8 cellular contexts compared by ENCODE assay signal in the genomic region with DNA sequence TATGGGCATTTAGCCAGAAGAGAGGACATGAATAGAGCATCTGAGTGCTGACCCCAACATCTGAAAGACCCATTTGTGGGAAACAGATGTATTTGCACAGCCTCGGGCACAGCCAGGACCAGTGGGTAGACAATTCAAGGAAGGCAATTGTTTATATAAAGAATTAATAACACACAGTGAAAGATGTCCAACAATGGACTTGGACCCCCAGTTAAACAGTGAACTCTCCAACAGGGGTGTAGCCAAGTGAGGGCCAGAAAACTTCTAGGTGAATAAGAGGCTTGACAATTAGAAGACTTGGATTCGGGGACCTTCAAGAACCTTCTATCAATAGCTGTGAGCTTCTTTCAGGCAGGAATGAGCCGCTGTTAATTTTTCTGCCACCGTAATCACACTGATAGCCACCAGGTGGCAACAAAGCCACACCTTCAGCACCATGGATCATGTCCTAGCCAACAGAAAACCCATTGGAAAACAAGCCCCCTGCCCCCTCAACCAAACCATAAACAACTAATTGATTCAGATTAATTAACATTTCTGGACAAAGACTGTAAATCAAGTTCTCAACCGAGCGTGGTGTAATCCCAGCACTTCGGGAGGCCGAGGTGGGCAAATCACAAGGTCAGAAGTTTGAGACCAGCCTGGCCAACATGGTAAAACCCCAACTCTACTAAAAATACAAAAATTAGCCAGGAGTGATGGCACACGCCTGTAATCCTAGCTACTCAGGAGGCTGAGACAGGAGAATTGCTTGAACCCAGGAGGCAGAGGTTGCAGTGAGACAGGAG. TPM values are rescaled to one million over a fixed set of nuclear protein-coding genes. Genes with fewer than 3 reads are reported as not detected.
DNase-seq lines count a peak whose midpoint lies in the region; ATAC-seq and TF ChIP-seq lines count a peak whose summit lies in the region.

No MANE protein-coding gene starts in this region.

- peaks cover 11% of the 10 kb centered on the region for H3K27me3 ChIP-seq in osteoblast (ENCODE audit: insufficient read depth, low read length)

- CTCF ChIA-PET in OCI-LY7 (lab: Charles Lee; ENCODE audit: unreplicated experiment) = no interaction called here

- no TSS peak for BruUV-seq in OCI-LY7 (replicated peaks; lab: Mats Ljungman, UMichigan)

- H3K9me3 ChIP-seq in OCI-LY7 (ENCODE audit: low read length) (no peaks in the 10 kb centered on the region), osteoblast (ENCODE audit: low read depth, low read length) (no peaks in the 10 kb centered on the region)

- ATAC-seq in HG03354 (IDR thresholded peaks at IDR 0.05; ENCODE audit: poor library complexity, severe bottlenecking, unreplicated experiment) (peak; percentile 50), HG02623 (IDR thresholded peaks at IDR 0.05; ENCODE audit: unreplicated experiment) (no peak)
- peak; percentile 49 for ATAC-seq in activated T-helper 17 cell treated with anti-CD3 and anti-CD28 coated beads, Interleukin-2, amount 50 U/mL, for 72 hours (replicated peaks)

- H4K20me1 ChIP-seq in OCI-LY7 (ENCODE audit: insufficient read depth, low read length) = no peaks in the 10 kb centered on the region
- no peaks in the 10 kb centered on the region for H4K20me1 ChIP-seq in osteoblast (ENCODE audit: insufficient read depth, low read length)

- in situ Hi-C loops in Caki2 (cut with HindIII; ENCODE audit: low pct_unique_long_range_greater_than_20kb, low sequenced_read_pairs) = no loop called here

- H3K4me3 ChIP-seq in OCI-LY7 (ENCODE audit: low read depth, low read length, poor library complexity, severe bottlenecking) (no peak overlapping the region), fibroblast of the aortic adventitia (ENCODE audit: low read depth, low read length) (no peak overlapping the region), osteoblast (ENCODE audit: insufficient read depth, low read length) (no peak overlapping the region)

- peaks cover 16% of the 10 kb centered on the region for H3K27me3 Mint-ChIP-seq in activated T-helper 17 cell treated with anti-CD3 and anti-CD28 coated beads, Interleukin-2, amount 50 U/mL, for 72 hours

- peak; percentile 37 for DNase-seq in Caki2 (ENCODE audit: low read depth)
- DNase-seq in OCI-LY7 (ENCODE audit: low spot score) = peak; percentile 65
- DNase-seq in fibroblast of the aortic adventitia (ENCODE audit: low read depth) = peak; percentile 43
- DNase-seq in osteoblast (ENCODE audit: insufficient read length, low spot score, missing footprints) = no peak
- no peak for DNase-seq in middle frontal gyrus (ENCODE audit: extremely low spot score, low spot score)

- no peaks in the 10 kb centered on the region for H3K36me3 ChIP-seq in OCI-LY7 (ENCODE audit: insufficient read depth, low read length)
- no peaks in the 10 kb centered on the region for H3K36me3 ChIP-seq in osteoblast (ENCODE audit: insufficient read depth, low read length)

- no peaks in the 10 kb centered on the region for H3K9me3 Mint-ChIP-seq in activated T-helper 17 cell treated with anti-CD3 and anti-CD28 coated beads, Interleukin-2, amount 50 U/mL, for 72 hours

- H2AFZ ChIP-seq in OCI-LY7 (ENCODE audit: low read length) = peak overlapping the region; percentile 41
- no peak overlapping the region for H2AFZ ChIP-seq in osteoblast (ENCODE audit: low read length)

- TF ChIP-seq CTCF in OCI-LY7 (conservative IDR thresholded peaks at IDR 0.05; ENCODE audit: low read length) (peak; percentile 89), fibroblast of the aortic adventitia (IDR thresholded peaks at IDR 0.05; ENCODE audit: insufficient read depth, low read length) (peak; percentile 70), osteoblast (IDR thresholded peaks at IDR 0.05; ENCODE audit: extremely low read depth, low read depth, low read length) (peak; percentile 72)

- no peak overlapping the region for H3K4me3 Mint-ChIP-seq in activated T-helper 17 cell treated with anti-CD3 and anti-CD28 coated beads, Interleukin-2, amount 50 U/mL, for 72 hours

- intact Hi-C loops in OCI-LY7 (cut with micrococcal nuclease; ENCODE audit: unreplicated experiment) = loop anchor here (1.0 kb wide), 1 partner anchor 631 kb away; no protein-coding TSS in a partner anchor

- H3K4me1 Mint-ChIP-seq in activated T-helper 17 cell treated with anti-CD3 and anti-CD28 coated beads, Interleukin-2, amount 50 U/mL, for 72 hours = no peaks in the 10 kb centered on the region

- H3K4me2 ChIP-seq in OCI-LY7 (ENCODE audit: low read length) (no peak overlapping the region), osteoblast (ENCODE audit: insufficient read depth, low read length) (no peak overlapping the region)

- no peaks in the 10 kb centered on the region for H3K4me1 ChIP-seq in OCI-LY7 (ENCODE audit: insufficient read depth, low read length, poor library complexity, severe bottlenecking)
- H3K4me1 ChIP-seq in osteoblast (ENCODE audit: insufficient read depth, low read length) = no peaks in the 10 kb centered on the region

- H3K36me3 Mint-ChIP-seq in activated T-helper 17 cell treated with anti-CD3 and anti-CD28 coated beads, Interleukin-2, amount 50 U/mL, for 72 hours (ENCODE audit: low read depth) = no peaks in the 10 kb centered on the region

- H3K9me2 ChIP-seq in OCI-LY7 (ENCODE audit: insufficient read depth, low read length) = no peaks in the 10 kb centered on the region

- POLR2A ChIA-PET in OCI-LY7 (lab: Charles Lee) = interaction anchor here (0.6 to 1.8 kb wide), 3 partner anchors 9 to 629 kb away, joined by 3 to 4 read pairs (median 3); partner anchors contain the start of gene SRSF6

- no peak overlapping the region for H3K27ac ChIP-seq in OCI-LY7 (ENCODE audit: low read depth, low read length, poor library complexity, severe bottlenecking)
- no peak overlapping the region for H3K27ac ChIP-seq in osteoblast (ENCODE audit: low read depth, low read length)

- H3K79me2 ChIP-seq in OCI-LY7 (ENCODE audit: insufficient read depth, low read depth, low read length) (no peaks in the 10 kb centered on the region), osteoblast (ENCODE audit: insufficient read depth, low read length) (no peaks in the 10 kb centered on the region)

- no peak overlapping the region for H3K27ac Mint-ChIP-seq in activated T-helper 17 cell treated with anti-CD3 and anti-CD28 coated beads, Interleukin-2, amount 50 U/mL, for 72 hours

RNA-seq across cellular contexts. Expression of gene SRSF6, which starts 8.8 kb away (rescaled TPM):
- 10.8 and 13.1 TPM in 2 replicates for total RNA-seq in Caki2 (2014; rRNA removed; shearing (Covaris generic); ENCODE audit: low replicate concordance)
- 64.3 and 66.9 TPM in 2 replicates for total RNA-seq in OCI-LY7 (2014; rRNA removed; shearing (Covaris generic))
- total RNA-seq in OCI-LY7 (2022) (171 and 176 TPM in 2 replicates), fibroblast of the aortic adventitia (ENCODE audit: low replicate concordance) (70.8 and 72.0 TPM in 2 replicates), osteoblast (70.1 and 81.1 TPM in 2 replicates)
- total RNA-seq in activated T-helper 17 cell treated with anti-CD3 and anti-CD28 coated beads, Interleukin-2, amount 50 U/mL, for 72 hours = 100 to 1,000 TPM; 111 to 171 TPM

RNA-seq across cellular contexts. Expression of gene L3MBTL1, which starts 58.6 kb away (rescaled TPM):
- total RNA-seq in Caki2 (2014; rRNA removed; shearing (Covaris generic); ENCODE audit: low replicate concordance) = 6.8 and 9.5 TPM in 2 replicates
- 22.4 and 23.8 TPM in 2 replicates for total RNA-seq in OCI-LY7 (2014; rRNA removed; shearing (Covaris generic))
- total RNA-seq in OCI-LY7 (2022) = 27.8 and 28.3 TPM in 2 replicates
- 10 to 100 TPM in 1 of 2 donors, 1 to 10 TPM in 1; 6.1 to 15.3 TPM for total RNA-seq in activated T-helper 17 cell treated with anti-CD3 and anti-CD28 coated beads, Interleukin-2, amount 50 U/mL, for 72 hours
- total RNA-seq in fibroblast of the aortic adventitia (ENCODE audit: low replicate concordance) = 8.9 and 13.4 TPM in 2 replicates
- 5.6 and 9.8 TPM in 2 replicates for total RNA-seq in osteoblast

Comparison
In these comparisons a context has a peak if more than half of its experiments do, and no peak if none do; other contexts are left out.
1. DNase-seq: peak in Caki2 (single experiment), OCI-LY7 (single experiment) and fibroblast of the aortic adventitia (single experiment); none in osteoblast (single experiment) and middle frontal gyrus (single experiment).
2. Peak in every context shown above with its lines, with median percentiles within 50 percentile points of each other: CTCF ChIP-seq.